In the genomic region with DNA sequence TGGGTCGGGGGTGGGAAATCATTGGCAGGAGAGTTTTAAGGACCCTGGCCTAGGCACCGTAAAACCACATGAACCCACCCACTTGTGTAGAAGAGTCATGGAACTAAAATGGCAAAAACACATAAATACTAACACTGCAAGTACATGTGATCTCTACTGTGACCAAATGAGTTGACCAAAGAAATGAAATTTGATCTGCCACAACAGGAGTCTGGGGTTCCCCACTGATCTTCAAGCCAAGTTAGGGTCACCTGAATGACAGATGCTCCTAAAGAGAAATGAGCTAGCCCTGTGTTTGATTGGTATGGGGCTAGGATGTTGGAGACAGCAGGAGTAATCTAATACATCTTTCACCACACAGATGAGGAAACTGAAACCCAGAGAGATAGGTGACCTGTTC, we compare ENCODE assay signal across 28 cellular contexts. TPM values are rescaled to one million over a fixed set of nuclear protein-coding genes. Genes with fewer than 3 reads are reported as not detected.
DNase-seq lines count a peak whose midpoint lies in the region; ATAC-seq and TF ChIP-seq lines count a peak whose summit lies in the region.
"Had no signal": no experiment of that assay in that cellular context is flagged by ENCODE, and none has a peak within 500 bp of the region (broad histone marks: within the 10 kb centered on the region; RNA-seq: fewer than 3 reads in every experiment).

No MANE protein-coding gene starts in this region.

- H3K9me3 ChIP-seq in HEK293 (ENCODE audit: control insufficient read depth, insufficient read depth, low read depth, low read length): no peaks in the 10 kb centered on the region
- H3K9me3 ChIP-seq: MG63, SJCRH30 had no signal

- ATAC-seq in activated naive CD8-positive, alpha-beta T cell treated with anti-CD3 and anti-CD28 coated beads, Interleukin-2, amount 10 ng/mL, durations not matched to agents 7 days and 5 days (ENCODE audit: low read depth): no peak
- no peak for ATAC-seq in activated naive CD8-positive, alpha-beta T cell treated with anti-CD3 and anti-CD28 coated beads, Interleukin-2, amount 50 U/mL, for 24 hours
- ATAC-seq in stimulated activated naive B cell treated with anti-CD40 and anti-IgM and Interleukin-4, amounts not matched to agents 10 μg/mL and 1 μg/mL and 100 μg/mL, for 72 hours (replicated peaks): peak; percentile 47 to 49
- ATAC-seq in SK-N-SH treated with all-trans-retinoic acid at 6 μM for 48 hours: no peak
- ATAC-seq: lower lobe of right lung; sciatic nerve; stimulated activated memory B cell treated with anti-CD40 and anti-IgM and Interleukin-4, amounts not matched to agents 10 μg/mL and 1 μg/mL and 100 μg/mL, for 72 hours had no signal

- H3K27me3 Mint-ChIP-seq in activated naive CD8-positive, alpha-beta T cell treated with anti-CD3 and anti-CD28 coated beads, Interleukin-2, amount 10 ng/mL, durations not matched to agents 7 days and 5 days: no peaks in the 10 kb centered on the region
- H3K27me3 Mint-ChIP-seq in activated naive CD8-positive, alpha-beta T cell treated with anti-CD3 and anti-CD28 coated beads, Interleukin-2, amount 50 U/mL, for 24 hours: no peaks in the 10 kb centered on the region
- H3K27me3 Mint-ChIP-seq in activated T-helper 2 cell treated with anti-CD3 and anti-CD28 coated beads, Interferon-gamma antibody, Interleukin-2, Interleukin-4, amounts not matched to agents 10 μg/mL and 5 μg/mL and 100 μg/mL, durations not matched to agents 14 hours and 24 hours and 36 hours (ENCODE audit: low read depth): no peaks in the 10 kb centered on the region
- H3K27me3 Mint-ChIP-seq in stimulated activated naive B cell treated with anti-CD40 and anti-IgM and Interleukin-4, amounts not matched to agents 10 μg/mL and 1 μg/mL and 100 μg/mL, for 72 hours: peaks cover 2 to 5% of the 10 kb centered on the region in 2 donors

- peaks cover 2% of the 10 kb centered on the region; the same call in 1 of the 2 replicates for H3K4me1 ChIP-seq in HEK293 (ENCODE audit: control insufficient read depth, insufficient read depth, low read length)
- H3K4me1 ChIP-seq: lower lobe of right lung, SJCRH30 had no signal

- no peaks in the 10 kb centered on the region for H3K36me3 ChIP-seq in HEK293 (ENCODE audit: control insufficient read depth in 2 of 2, insufficient read depth in 1 of 2, low read length in 2 of 2)
- H3K36me3 ChIP-seq: BLaER1 treated with 17β-estradiol and CSF1 and Interleukin-3, amounts not matched to agents 10 nM and 100 nM; esophagus squamous epithelium; lower lobe of right lung; MG63; SJCRH30 had no signal

- no peak for TF ChIP-seq CTCF in HEK293 (tag by site-specific recombination; IDR thresholded peaks at IDR 0.05)

- intact Hi-C loops in activated T-helper 2 cell treated with anti-CD3 and anti-CD28 coated beads, Interferon-gamma antibody, Interleukin-2, Interleukin-4, amounts not matched to agents 10 μg/mL and 5 μg/mL and 100 μg/mL, durations not matched to agents 14 hours and 24 hours and 36 hours (cut with micrococcal nuclease): no loop called here

- peak overlapping the region; percentile 6 for H3K4me3 Mint-ChIP-seq in activated naive CD8-positive, alpha-beta T cell treated with anti-CD3 and anti-CD28 coated beads, Interleukin-2, amount 10 ng/mL, durations not matched to agents 7 days and 5 days
- no peak overlapping the region for H3K4me3 Mint-ChIP-seq in activated naive CD8-positive, alpha-beta T cell treated with anti-CD3 and anti-CD28 coated beads, Interleukin-2, amount 50 U/mL, for 24 hours
- H3K4me3 Mint-ChIP-seq in activated T-helper 2 cell treated with anti-CD3 and anti-CD28 coated beads, Interferon-gamma antibody, Interleukin-2, Interleukin-4, amounts not matched to agents 10 μg/mL and 5 μg/mL and 100 μg/mL, durations not matched to agents 14 hours and 24 hours and 36 hours (ENCODE audit: low read depth): no peak overlapping the region
- no peak overlapping the region for H3K4me3 Mint-ChIP-seq in stimulated activated naive B cell treated with anti-CD40 and anti-IgM and Interleukin-4, amounts not matched to agents 10 μg/mL and 1 μg/mL and 100 μg/mL, for 72 hours
- H3K4me3 Mint-ChIP-seq: activated T-cell treated with anti-CD3 and anti-CD28 coated beads, Interleukin-2, amount 50 U/mL, for 72 hours; IgD-negative memory B cell; stimulated activated memory B cell treated with anti-CD40 and anti-IgM and Interleukin-4, amounts not matched to agents 10 μg/mL and 1 μg/mL and 100 μg/mL, for 72 hours had no signal

- H3K36me3 Mint-ChIP-seq in activated naive CD8-positive, alpha-beta T cell treated with anti-CD3 and anti-CD28 coated beads, Interleukin-2, amount 10 ng/mL, durations not matched to agents 7 days and 5 days: peaks cover 16% of the 10 kb centered on the region
- H3K36me3 Mint-ChIP-seq in activated naive CD8-positive, alpha-beta T cell treated with anti-CD3 and anti-CD28 coated beads, Interleukin-2, amount 50 U/mL, for 24 hours (ENCODE audit: low read depth): no peaks in the 10 kb centered on the region
- H3K36me3 Mint-ChIP-seq in activated T-helper 2 cell treated with anti-CD3 and anti-CD28 coated beads, Interferon-gamma antibody, Interleukin-2, Interleukin-4, amounts not matched to agents 10 μg/mL and 5 μg/mL and 100 μg/mL, durations not matched to agents 14 hours and 24 hours and 36 hours (ENCODE audit: low read depth): peaks cover 17% of the 10 kb centered on the region
- peaks cover 0 to 3% of the 10 kb centered on the region in 2 donors for H3K36me3 Mint-ChIP-seq in stimulated activated naive B cell treated with anti-CD40 and anti-IgM and Interleukin-4, amounts not matched to agents 10 μg/mL and 1 μg/mL and 100 μg/mL, for 72 hours
- H3K36me3 Mint-ChIP-seq: IgD-negative memory B cell; stimulated activated memory B cell treated with anti-CD40 and anti-IgM and Interleukin-4, amounts not matched to agents 10 μg/mL and 1 μg/mL and 100 μg/mL, for 72 hours had no signal

- H3K9me3 Mint-ChIP-seq in activated naive CD8-positive, alpha-beta T cell treated with anti-CD3 and anti-CD28 coated beads, Interleukin-2, amount 10 ng/mL, durations not matched to agents 7 days and 5 days: peaks cover 2% of the 10 kb centered on the region
- H3K9me3 Mint-ChIP-seq in activated naive CD8-positive, alpha-beta T cell treated with anti-CD3 and anti-CD28 coated beads, Interleukin-2, amount 50 U/mL, for 24 hours: no peaks in the 10 kb centered on the region
- H3K9me3 Mint-ChIP-seq in activated T-helper 2 cell treated with anti-CD3 and anti-CD28 coated beads, Interferon-gamma antibody, Interleukin-2, Interleukin-4, amounts not matched to agents 10 μg/mL and 5 μg/mL and 100 μg/mL, durations not matched to agents 14 hours and 24 hours and 36 hours: no peaks in the 10 kb centered on the region
- H3K9me3 Mint-ChIP-seq in stimulated activated naive B cell treated with anti-CD40 and anti-IgM and Interleukin-4, amounts not matched to agents 10 μg/mL and 1 μg/mL and 100 μg/mL, for 72 hours: peaks cover 0 to 1% of the 10 kb centered on the region in 2 donors
- H3K9me3 Mint-ChIP-seq: activated T-cell treated with anti-CD3 and anti-CD28 coated beads, Interleukin-2, amount 50 U/mL, for 72 hours had no signal

- DNase-seq in activated naive CD8-positive, alpha-beta T cell treated with anti-CD3 and anti-CD28 coated beads, Interleukin-2, amount 10 ng/mL, durations not matched to agents 7 days and 5 days: no peak
- DNase-seq in activated naive CD8-positive, alpha-beta T cell treated with anti-CD3 and anti-CD28 coated beads, Interleukin-2, amount 50 U/mL, for 24 hours: no peak
- no peak for DNase-seq in activated T-helper 2 cell treated with anti-CD3 and anti-CD28 coated beads, Interferon-gamma antibody, Interleukin-2, Interleukin-4, amounts not matched to agents 10 μg/mL and 5 μg/mL and 100 μg/mL, durations not matched to agents 14 hours and 24 hours and 36 hours (ENCODE audit: low spot score)
- DNase-seq in stimulated activated naive B cell treated with anti-CD40 and anti-IgM and Interleukin-4, amounts not matched to agents 10 μg/mL and 1 μg/mL and 100 μg/mL, for 72 hours: no peak
- DNase-seq in cerebellum (ENCODE audit: low spot score) (no peak), medulla oblongata (ENCODE audit: extremely low spot score) (no peak)
- DNase-seq: activated CD4-positive, CD25-positive, alpha-beta regulatory T cell treated with anti-CD3 and anti-CD28 coated beads, Interleukin-2, amount 50 U/mL, for 72 hours; activated T-cell treated with anti-CD3 and anti-CD28 coated beads, Interleukin-2, amount 50 U/mL, for 72 hours; caudate nucleus; dermis blood vessel endothelial cell; esophagus squamous epithelium; foreskin melanocyte; lower lobe of right lung; MG63; NCI-H2081; NCI-H226; NCI-H748 treated with DMSO at 0.1 percent for 48 hours; posterior cingulate gyrus; stimulated activated CD4-positive, alpha-beta T cell treated with anti-CD3 and anti-CD28 coated beads, Interleukin-12 subunit alpha, Interleukin-12 subunit beta, amount 100 ng/mL, for 4 hours; stimulated activated CD4-positive, alpha-beta T cell treated with anti-CD3 and anti-CD28 coated beads, Interleukin-4, amount 100 ng/mL, for 24 hours had no signal

- no peak overlapping the region for H3K27ac ChIP-seq in HEK293 (ENCODE audit: extremely low read depth, low read depth, low read length)
- H3K27ac ChIP-seq: BLaER1 treated with 17β-estradiol and CSF1 and Interleukin-3, amounts not matched to agents 10 nM and 100 nM; esophagus squamous epithelium; lower lobe of right lung; SJCRH30 had no signal

- no peak overlapping the region for H3K4me3 ChIP-seq in HEK293 (ENCODE audit: low read depth, low read length)
- H3K4me3 ChIP-seq: BLaER1 treated with 17β-estradiol and CSF1 and Interleukin-3, amounts not matched to agents 10 nM and 100 nM; esophagus squamous epithelium; lower lobe of right lung; MG63; SJCRH30 had no signal

- CTCF ChIA-PET in HEK293 (lab: Yijun Ruan, JAX): interaction anchor here (0.7 to 1.9 kb wide), 4 partner anchors 17 to 192 kb away, joined by 4 to 6 read pairs (median 4); no protein-coding TSS in a partner anchor

- peaks cover 53% of the 10 kb centered on the region for H3K4me1 Mint-ChIP-seq in activated naive CD8-positive, alpha-beta T cell treated with anti-CD3 and anti-CD28 coated beads, Interleukin-2, amount 10 ng/mL, durations not matched to agents 7 days and 5 days
- H3K4me1 Mint-ChIP-seq in activated naive CD8-positive, alpha-beta T cell treated with anti-CD3 and anti-CD28 coated beads, Interleukin-2, amount 50 U/mL, for 24 hours: peaks cover 57% of the 10 kb centered on the region
- H3K4me1 Mint-ChIP-seq in activated T-helper 2 cell treated with anti-CD3 and anti-CD28 coated beads, Interferon-gamma antibody, Interleukin-2, Interleukin-4, amounts not matched to agents 10 μg/mL and 5 μg/mL and 100 μg/mL, durations not matched to agents 14 hours and 24 hours and 36 hours (ENCODE audit: low read depth): peaks cover 59% of the 10 kb centered on the region
- H3K4me1 Mint-ChIP-seq in stimulated activated naive B cell treated with anti-CD40 and anti-IgM and Interleukin-4, amounts not matched to agents 10 μg/mL and 1 μg/mL and 100 μg/mL, for 72 hours: peaks cover 35 to 49% of the 10 kb centered on the region in 2 donors

- H3K27ac Mint-ChIP-seq in activated naive CD8-positive, alpha-beta T cell treated with anti-CD3 and anti-CD28 coated beads, Interleukin-2, amount 10 ng/mL, durations not matched to agents 7 days and 5 days: peak overlapping the region; percentile 53
- H3K27ac Mint-ChIP-seq in activated naive CD8-positive, alpha-beta T cell treated with anti-CD3 and anti-CD28 coated beads, Interleukin-2, amount 50 U/mL, for 24 hours: no peak overlapping the region
- H3K27ac Mint-ChIP-seq in activated T-helper 2 cell treated with anti-CD3 and anti-CD28 coated beads, Interferon-gamma antibody, Interleukin-2, Interleukin-4, amounts not matched to agents 10 μg/mL and 5 μg/mL and 100 μg/mL, durations not matched to agents 14 hours and 24 hours and 36 hours: peak overlapping the region; percentile 34
- H3K27ac Mint-ChIP-seq in stimulated activated naive B cell treated with anti-CD40 and anti-IgM and Interleukin-4, amounts not matched to agents 10 μg/mL and 1 μg/mL and 100 μg/mL, for 72 hours: no peak overlapping the region
- H3K27ac Mint-ChIP-seq: IgD-negative memory B cell; stimulated activated memory B cell treated with anti-CD40 and anti-IgM and Interleukin-4, amounts not matched to agents 10 μg/mL and 1 μg/mL and 100 μg/mL, for 72 hours had no signal

- POLR2A ChIA-PET in activated naive CD8-positive, alpha-beta T cell treated with anti-CD3 and anti-CD28 coated beads, Interleukin-2, amount 10 ng/mL, durations not matched to agents 7 days and 5 days (lab: Charles Lee): interaction anchor here (1.0 to 5.0 kb wide), 2 partner anchors 10 to 13 kb away, joined by 3 to 61 read pairs; no protein-coding TSS in a partner anchor
- POLR2A ChIA-PET in HEK293 (lab: Yijun Ruan, JAX): no interaction called here

RNA-seq across cellular contexts. Expression of a gene that starts 21.5 kb away (rescaled TPM):
- 10 to 100 TPM; 96.0 to 98.8 TPM for total RNA-seq in activated naive CD8-positive, alpha-beta T cell treated with anti-CD3 and anti-CD28 coated beads, Interleukin-2, amount 10 ng/mL, durations not matched to agents 7 days and 5 days
- total RNA-seq in activated T-helper 2 cell treated with anti-CD3 and anti-CD28 coated beads, Interferon-gamma antibody, Interleukin-2, Interleukin-4, amounts not matched to agents 10 μg/mL and 5 μg/mL and 100 μg/mL, durations not matched to agents 14 hours and 24 hours and 36 hours: 60.5 and 67.9 TPM in 2 replicates
- total RNA-seq in cerebellum: 0.64 TPM
- total RNA-seq: RPMI7951, SJCRH30 had no signal

Comparison
In these comparisons a context has a peak if more than half of its experiments do, and no peak if none do; other contexts are left out.
1. H3K27ac Mint-ChIP-seq: peak in activated naive CD8-positive, alpha-beta T cell treated with anti-CD3 and anti-CD28 coated beads, Interleukin-2, amount 10 ng/mL, durations not matched to agents 7 days and 5 days (single experiment) and activated T-helper 2 cell treated with anti-CD3 and anti-CD28 coated beads, Interferon-gamma antibody, Interleukin-2, Interleukin-4, amounts not matched to agents 10 μg/mL and 5 μg/mL and 100 μg/mL, durations not matched to agents 14 hours and 24 hours and 36 hours (single experiment); none in activated naive CD8-positive, alpha-beta T cell treated with anti-CD3 and anti-CD28 coated beads, Interleukin-2, amount 50 U/mL, for 24 hours (single experiment) and stimulated activated naive B cell treated with anti-CD40 and anti-IgM and Interleukin-4, amounts not matched to agents 10 μg/mL and 1 μg/mL and 100 μg/mL, for 72 hours (single experiment).
2. ATAC-seq: peak in stimulated activated naive B cell treated with anti-CD40 and anti-IgM and Interleukin-4, amounts not matched to agents 10 μg/mL and 1 μg/mL and 100 μg/mL, for 72 hours (2 of 2); none in activated naive CD8-positive, alpha-beta T cell treated with anti-CD3 and anti-CD28 coated beads, Interleukin-2, amount 10 ng/mL, durations not matched to agents 7 days and 5 days (single experiment), activated naive CD8-positive, alpha-beta T cell treated with anti-CD3 and anti-CD28 coated beads, Interleukin-2, amount 50 U/mL, for 24 hours (single experiment) and SK-N-SH treated with all-trans-retinoic acid at 6 μM for 48 hours (single experiment).
3. RNA of a gene that starts 21.5 kb away (total RNA-seq): 96.0 to 98.8 TPM in activated naive CD8-positive, alpha-beta T cell treated with anti-CD3 and anti-CD28 coated beads, Interleukin-2, amount 10 ng/mL, durations not matched to agents 7 days and 5 days and 60.5 to 67.9 TPM in activated T-helper 2 cell treated with anti-CD3 and anti-CD28 coated beads, Interferon-gamma antibody, Interleukin-2, Interleukin-4, amounts not matched to agents 10 μg/mL and 5 μg/mL and 100 μg/mL, durations not matched to agents 14 hours and 24 hours and 36 hours; 0.64 TPM in cerebellum (single experiment); every median in the first group is over 10 times any median in the second.